ENCODE assay signal across 1 cellular context in genomic region chr6:161836643-161837448, GRCh38.
TF ChIP-seq lines count a peak whose summit lies in the region.

No MANE protein-coding gene starts in this region.

TF ChIP-seq in SK-N-SH treated with all-trans-retinoic acid at 6 μM for 48 hours, 23 proteins besides CTCF, POLR2A, EP300 and RAD21 (continued from another document):
- TF ChIP-seq SNAI2 (CRISPR knock-in tag; IDR thresholded peaks at IDR 0.05) (no peak), ZNF70 (CRISPR knock-in tag; IDR thresholded peaks at IDR 0.05) (no peak), ARNTL (CRISPR knock-in tag; IDR thresholded peaks at IDR 0.05; ENCODE audit: borderline replicate concordance, low read depth) (no peak), ZFP3 (CRISPR knock-in tag; IDR thresholded peaks at IDR 0.05) (no peak), ZNF565 (CRISPR knock-in tag; conservative IDR thresholded peaks at IDR 0.05; ENCODE audit: low read depth) (no peak)
TF ChIP-seq in SK-N-SH treated with all-trans-retinoic acid at 6 μM for 48 hours: peak in this region for 0.
